ENCODE assay signal across 31 cellular contexts in the genomic region with DNA sequence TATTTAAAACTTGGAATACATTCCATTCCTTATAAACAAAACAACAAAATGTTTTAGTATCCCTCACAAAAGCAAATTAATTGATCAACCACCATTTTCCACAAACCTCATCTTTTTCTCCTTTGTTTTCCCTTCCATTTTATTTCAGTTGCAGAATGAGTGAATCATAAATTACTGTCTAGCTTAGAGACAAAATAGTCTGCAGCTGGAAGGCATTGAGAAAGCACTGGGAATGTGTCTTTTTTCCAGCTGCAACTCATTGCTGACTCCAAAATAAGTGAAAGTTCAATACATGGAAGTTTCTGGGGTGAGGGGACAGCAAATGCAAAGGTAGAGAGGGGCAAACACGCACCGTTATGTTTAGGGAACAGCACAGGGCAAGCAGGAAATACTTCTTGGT.
DNase-seq lines count a peak whose midpoint lies in the region; ATAC-seq and TF ChIP-seq lines count a peak whose summit lies in the region.
"Had no signal": no experiment of that assay in that cellular context is flagged by ENCODE, and none has a peak within 500 bp of the region (broad histone marks: within the 10 kb centered on the region; RNA-seq: fewer than 3 reads in every experiment).

No MANE protein-coding gene starts in this region.

- H3K4me3 ChIP-seq in AG10803 (ENCODE audit: low read length) (no peak overlapping the region), fibroblast of lung (replicated peaks in 1 of 4; ENCODE audit: control extremely low read depth in 1 of 4, insufficient read depth in 1 of 4, low read depth in 3 of 4, low read length in 4 of 4) (no peak overlapping the region)
- H3K4me3 ChIP-seq: body of pancreas, dorsolateral prefrontal cortex, heart left ventricle, SK-N-MC had no signal

- ATAC-seq in HG02642 (IDR thresholded peaks at IDR 0.05; ENCODE audit: poor library complexity, unreplicated experiment), result no peak
- ATAC-seq: activated T-cell treated with anti-CD3 and anti-CD28 coated beads, Interleukin-2, amount 50 U/mL, for 4 hours; body of pancreas; heart left ventricle; naive thymus-derived CD4-positive, alpha-beta T cell; PC-3; stimulated activated naive B cell treated with anti-CD40 and anti-IgM and Interleukin-4, amounts not matched to agents 10 μg/mL and 1 μg/mL and 100 μg/mL, for 72 hours had no signal

- H3K4me2 ChIP-seq in fibroblast of lung (ENCODE audit: extremely low read depth, insufficient read depth, low read length), result peak overlapping the region; percentile 25

- H3K27ac ChIP-seq in fibroblast of lung (ENCODE audit: insufficient read depth, low read length), result no peak overlapping the region
- H3K27ac ChIP-seq: body of pancreas, SK-N-MC had no signal

- no peaks in the 10 kb centered on the region for H3K27me3 Mint-ChIP-seq in osteocyte (ENCODE audit: unreplicated experiment)
- H3K27me3 Mint-ChIP-seq: activated naive CD8-positive, alpha-beta T cell treated with anti-CD3 and anti-CD28 coated beads, Interleukin-2, amount 10 ng/mL, durations not matched to agents 7 days and 5 days; CD4-positive, alpha-beta T cell; naive thymus-derived CD4-positive, alpha-beta T cell; stimulated activated naive B cell treated with anti-CD40 and anti-IgM and Interleukin-4, amounts not matched to agents 10 μg/mL and 1 μg/mL and 100 μg/mL, for 72 hours; type B pancreatic cell had no signal

- H3K27ac Mint-ChIP-seq in osteocyte (ENCODE audit: unreplicated experiment), result peak overlapping the region; percentile 61
- H3K27ac Mint-ChIP-seq: activated naive CD8-positive, alpha-beta T cell treated with anti-CD3 and anti-CD28 coated beads, Interleukin-2, amount 10 ng/mL, durations not matched to agents 7 days and 5 days; CD4-positive, alpha-beta T cell; stimulated activated naive B cell treated with anti-CD40 and anti-IgM and Interleukin-4, amounts not matched to agents 10 μg/mL and 1 μg/mL and 100 μg/mL, for 72 hours; type B pancreatic cell had no signal

- H3K27me3 ChIP-seq in fibroblast of lung (ENCODE audit: control insufficient read depth, insufficient read depth, low read length), result no peaks in the 10 kb centered on the region
- H3K27me3 ChIP-seq: body of pancreas, dorsolateral prefrontal cortex, heart left ventricle had no signal

- H3K36me3 Mint-ChIP-seq in osteocyte (ENCODE audit: unreplicated experiment), result peaks cover 26% of the 10 kb centered on the region

- no peaks in the 10 kb centered on the region for H4K20me1 ChIP-seq in fibroblast of lung (ENCODE audit: control insufficient read depth, extremely low read depth, insufficient read depth, low read length)

- no peaks in the 10 kb centered on the region for H3K9me3 ChIP-seq in fibroblast of lung (ENCODE audit: control insufficient read depth, insufficient read depth, low read depth, low read length)
- H3K9me3 ChIP-seq: body of pancreas, heart left ventricle had no signal

- peak; percentile 48 for DNase-seq in AG10803 (ENCODE audit: low read depth)
- DNase-seq in LHCN-M2 (ENCODE audit: low read depth), result peak; percentile 50
- DNase-seq in fibroblast of lung (ENCODE audit: low read depth in 2 of 2), result peak; percentile 34 to 53
- no peak for DNase-seq in osteocyte (ENCODE audit: extremely low spot score, unreplicated experiment)
- DNase-seq in erythroblast (lab: John Stamatoyannopoulos, UW), result no peak
- no peak for DNase-seq in iPS-NIHi11 (ENCODE audit: low spot score)
- no peak for DNase-seq in EL
- DNase-seq: activated CD4-positive, alpha-beta T cell treated with anti-CD3 and anti-CD28 coated beads, Interleukin-2, amount 50 U/mL, for 1 hour; activated CD4-positive, CD25-positive, alpha-beta regulatory T cell; activated gamma-delta T cell; activated naive CD8-positive, alpha-beta T cell treated with anti-CD3 and anti-CD28 coated beads, Interleukin-2, amount 10 ng/mL, durations not matched to agents 7 days and 5 days; activated T-cell treated with anti-CD3 and anti-CD28 coated beads, Interleukin-2, amount 50 U/mL, for 4 hours; AML-193; body of pancreas; CD4-positive, alpha-beta T cell; DND-41; dorsolateral prefrontal cortex; heart left ventricle; kidney glomerular epithelial cell; MV-4-11; naive thymus-derived CD4-positive, alpha-beta T cell; NCI-H1436; NCI-H2081 treated with DMSO at 0.1 percent for 48 hours; NCI-H2227 treated with DMSO at 0.1 percent for 48 hours; NCI-H69; occipital lobe; PC-3; stimulated activated naive B cell treated with anti-CD40 and anti-IgM and Interleukin-4, amounts not matched to agents 10 μg/mL and 1 μg/mL and 100 μg/mL, for 72 hours had no signal

- H3K4me1 ChIP-seq in fibroblast of lung (ENCODE audit: control insufficient read depth, extremely low read depth, insufficient read depth, low read length), result peaks cover 26% of the 10 kb centered on the region

- no peaks in the 10 kb centered on the region for H3K9me3 Mint-ChIP-seq in osteocyte (ENCODE audit: unreplicated experiment)
- H3K9me3 Mint-ChIP-seq: CD4-positive, alpha-beta T cell; type B pancreatic cell had no signal

- H3K4me3 Mint-ChIP-seq in osteocyte (ENCODE audit: unreplicated experiment), result no peak overlapping the region
- H3K4me3 Mint-ChIP-seq: activated naive CD8-positive, alpha-beta T cell treated with anti-CD3 and anti-CD28 coated beads, Interleukin-2, amount 10 ng/mL, durations not matched to agents 7 days and 5 days; activated T-cell treated with anti-CD3 and anti-CD28 coated beads, Interleukin-2, amount 50 U/mL, for 4 hours; CD4-positive, alpha-beta T cell; naive thymus-derived CD4-positive, alpha-beta T cell; stimulated activated naive B cell treated with anti-CD40 and anti-IgM and Interleukin-4, amounts not matched to agents 10 μg/mL and 1 μg/mL and 100 μg/mL, for 72 hours; type B pancreatic cell had no signal

- H3K9ac ChIP-seq in fibroblast of lung (ENCODE audit: insufficient read depth, low read length), result no peak overlapping the region

- no peak overlapping the region for H2AFZ ChIP-seq in fibroblast of lung (ENCODE audit: low read length)

- no peak for TF ChIP-seq POLR2A in erythroblast (IDR thresholded peaks at IDR 0.05; ENCODE audit: low read length)

- TF ChIP-seq CTCF in AG10803 (conservative IDR thresholded peaks at IDR 0.05; ENCODE audit: low read length) (no peak), fibroblast of lung (conservative IDR thresholded peaks at IDR 0.05 in 1 of 2, IDR thresholded peaks at IDR 0.05 in 1 of 2; ENCODE audit: low read depth in 1 of 2, low read length in 2 of 2) (no peak), osteocyte (IDR thresholded peaks at IDR 0.05) (no peak)

- H3K36me3 ChIP-seq in fibroblast of lung (ENCODE audit: control insufficient read depth, insufficient read depth, low read length), result no peaks in the 10 kb centered on the region

- peaks cover 42% of the 10 kb centered on the region for H3K4me1 Mint-ChIP-seq in osteocyte (ENCODE audit: unreplicated experiment)

- no peaks in the 10 kb centered on the region for H3K79me2 ChIP-seq in fibroblast of lung (ENCODE audit: control insufficient read depth, insufficient read depth, low read length)

Comparison
In these comparisons a context has a peak if more than half of its experiments do, and no peak if none do; other contexts are left out.
1. DNase-seq: peak in AG10803 (single experiment), LHCN-M2 (single experiment) and fibroblast of lung (2 of 2); none in osteocyte (single experiment), erythroblast (0 of 2), iPS-NIHi11 (single experiment) and EL (single experiment).